ENCODE assay signal across 8 cellular contexts in genomic region chr3:156674911-156675743, GRCh38. TPM values are rescaled to one million over a fixed set of nuclear protein-coding genes. Genes with fewer than 3 reads are reported as not detected.
DNase-seq lines count a peak whose midpoint lies in the region; ATAC-seq and TF ChIP-seq lines count a peak whose summit lies in the region.

No MANE protein-coding gene starts in this region.

- H3K27ac ChIP-seq in mesodermal cell (ENCODE audit: low read depth, low read length, severe bottlenecking), result peak overlapping the region; percentile 91

- H3K27ac Mint-ChIP-seq in activated CD8-positive, alpha-beta memory T cell treated with anti-CD3 and anti-CD28 coated beads, Interleukin-2, amount 10 ng/mL, durations not matched to agents 7 days and 5 days, result peak overlapping the region; percentile 96
- no peak overlapping the region for H3K27ac Mint-ChIP-seq in endothelial cell (ENCODE audit: unreplicated experiment)

- peaks cover 25% of the 10 kb centered on the region for H3K36me3 ChIP-seq in mesodermal cell (ENCODE audit: control insufficient read depth, insufficient read depth, low read length)

- no peaks in the 10 kb centered on the region for H3K27me3 Mint-ChIP-seq in activated CD8-positive, alpha-beta memory T cell treated with anti-CD3 and anti-CD28 coated beads, Interleukin-2, amount 10 ng/mL, durations not matched to agents 7 days and 5 days
- H3K27me3 Mint-ChIP-seq in endothelial cell (ENCODE audit: unreplicated experiment), result peaks cover 6% of the 10 kb centered on the region

- peaks cover 6% of the 10 kb centered on the region for H3K4me1 ChIP-seq in mesodermal cell (ENCODE audit: control insufficient read depth, insufficient read depth, low read length, poor library complexity, severe bottlenecking)

- peaks cover 46% of the 10 kb centered on the region for H3K4me1 Mint-ChIP-seq in activated CD8-positive, alpha-beta memory T cell treated with anti-CD3 and anti-CD28 coated beads, Interleukin-2, amount 10 ng/mL, durations not matched to agents 7 days and 5 days
- peaks cover 9% of the 10 kb centered on the region for H3K4me1 Mint-ChIP-seq in endothelial cell (ENCODE audit: unreplicated experiment)

- H3K9me3 ChIP-seq in mesodermal cell (ENCODE audit: control insufficient read depth, low read length), result no peaks in the 10 kb centered on the region

- H3K4me3 Mint-ChIP-seq in activated CD8-positive, alpha-beta memory T cell treated with anti-CD3 and anti-CD28 coated beads, Interleukin-2, amount 10 ng/mL, durations not matched to agents 7 days and 5 days, result peak overlapping the region; percentile 96
- H3K4me3 Mint-ChIP-seq in endothelial cell (ENCODE audit: unreplicated experiment), result peak overlapping the region; percentile 89

- CTCF ChIA-PET in activated CD8-positive, alpha-beta memory T cell treated with anti-CD3 and anti-CD28 coated beads, Interleukin-2, amount 10 ng/mL, durations not matched to agents 7 days and 5 days (lab: Charles Lee), result interaction anchor here (0.7 to 5.9 kb wide), 21 partner anchors 10 to 500 kb away, joined by 3 to 53 read pairs (median 6); partner anchors contain the start of gene SSR3

- 0 to 1% methylated on average over 62 to 65 of the region's 84 CpGs for WGBS in mesodermal cell (ENCODE audit: insufficient coverage in 2 of 2), 2 experiments

- ATAC-seq in activated CD8-positive, alpha-beta memory T cell treated with anti-CD3 and anti-CD28 coated beads, Interleukin-2, amount 10 ng/mL, durations not matched to agents 7 days and 5 days, result peak; percentile 7
- no peak for ATAC-seq in HG03460 (IDR thresholded peaks at IDR 0.05; ENCODE audit: unreplicated experiment)

- no peaks in the 10 kb centered on the region for H3K9me3 Mint-ChIP-seq in activated CD8-positive, alpha-beta memory T cell treated with anti-CD3 and anti-CD28 coated beads, Interleukin-2, amount 10 ng/mL, durations not matched to agents 7 days and 5 days (ENCODE audit: low read depth)
- H3K9me3 Mint-ChIP-seq in endothelial cell (ENCODE audit: unreplicated experiment), result no peaks in the 10 kb centered on the region

- TF ChIP-seq CTCF in endothelial cell (IDR thresholded peaks at IDR 0.05; ENCODE audit: unreplicated experiment), result peak; percentile 70

- peak overlapping the region; percentile 95 for H3K4me3 ChIP-seq in mesodermal cell (ENCODE audit: extremely low read depth, insufficient read depth, low read length, poor library complexity, severe bottlenecking)

- peaks cover 41% of the 10 kb centered on the region for H3K36me3 Mint-ChIP-seq in activated CD8-positive, alpha-beta memory T cell treated with anti-CD3 and anti-CD28 coated beads, Interleukin-2, amount 10 ng/mL, durations not matched to agents 7 days and 5 days
- peaks cover 16% of the 10 kb centered on the region for H3K36me3 Mint-ChIP-seq in endothelial cell (ENCODE audit: low read depth, unreplicated experiment)

- DNase-seq in NCI-H2227 (lab: John Stamatoyannopoulos, UW; ENCODE audit: unreplicated experiment) (peak; percentile 43), NCI-H2227 treated with DMSO at 0.1 percent for 48 hours (lab: John Stamatoyannopoulos, UW) (no peak), NCI-H2171 treated with DMSO at 0.1 percent for 48 hours (lab: John Stamatoyannopoulos, UW) (peak; percentile 47), endothelial cell (ENCODE audit: low spot score) (peak; percentile 58)
- peak; percentile 63 for DNase-seq in activated CD8-positive, alpha-beta memory T cell treated with anti-CD3 and anti-CD28 coated beads, Interleukin-2, amount 10 ng/mL, durations not matched to agents 7 days and 5 days
- peak; percentile 21 to 26 for DNase-seq in stimulated activated CD8-positive, alpha-beta memory T cell treated with anti-CD3 and anti-CD28 coated beads, Interleukin-2, amount 100 ng/mL, for 48 hours (ENCODE audit: low read depth in 2 of 2)

RNA-seq across cellular contexts. Expression of gene TIPARP, which starts 0.7 kb away (rescaled TPM):
- total RNA-seq in activated CD8-positive, alpha-beta memory T cell treated with anti-CD3 and anti-CD28 coated beads, Interleukin-2, amount 10 ng/mL, durations not matched to agents 7 days and 5 days, result 10 to 100 TPM; 31.6 to 42.8 TPM
- total RNA-seq in endothelial cell (ENCODE audit: unreplicated experiment), result 8.9 TPM
- 19.5 TPM for polyA plus RNA-seq in mesodermal cell (2013, experiment 1 of 2)
- polyA plus RNA-seq in mesodermal cell (2013, experiment 2 of 2), result 16.9 TPM
